Comparison of ENCODE assay signal across 8 cellular contexts in the genomic region with DNA sequence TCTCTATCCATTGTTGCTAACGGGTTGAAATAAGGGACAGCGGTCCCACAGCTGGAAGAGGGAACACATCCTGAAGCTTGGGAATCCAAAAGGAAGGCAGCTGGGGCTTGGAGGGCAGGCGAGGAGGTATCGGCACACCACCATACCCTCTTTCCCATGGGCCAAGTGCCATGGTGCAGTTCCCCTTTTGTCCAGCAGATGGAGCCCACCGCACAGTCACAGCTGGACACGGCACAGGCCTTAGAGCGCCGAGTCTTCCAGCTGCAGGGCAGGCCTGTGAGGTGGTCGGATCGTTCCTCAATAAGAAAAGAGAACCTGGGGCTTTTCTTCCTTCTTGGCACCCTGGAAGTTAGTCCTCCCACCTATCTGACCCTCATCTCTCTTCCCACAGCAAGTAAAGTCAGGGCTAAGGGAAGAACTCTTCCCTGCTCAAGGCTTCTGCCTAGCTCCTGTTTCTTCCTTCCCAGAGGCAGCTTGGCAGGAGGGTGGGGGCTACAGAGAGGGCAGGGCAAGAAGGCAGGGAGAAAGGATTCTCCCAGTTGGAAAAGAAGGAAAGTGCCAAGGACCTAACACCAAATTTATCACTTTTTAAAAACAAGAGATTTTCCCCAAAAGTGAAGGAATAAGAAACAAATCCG. TPM values are rescaled to one million over a fixed set of nuclear protein-coding genes. Genes with fewer than 3 reads are reported as not detected.
DNase-seq lines count a peak whose midpoint lies in the region; ATAC-seq and TF ChIP-seq lines count a peak whose summit lies in the region.

No MANE protein-coding gene starts in this region.

- TF ChIP-seq POLR2A in upper lobe of left lung (IDR thresholded peaks at IDR 0.05): no peak

- peak; percentile 71 for DNase-seq in EH (ENCODE audit: low read depth)
- peak; percentile 37 to 76 for DNase-seq in HL-60 (ENCODE audit: low read depth in 1 of 2, low spot score in 1 of 2)
- no peak for DNase-seq in RWPE2 (ENCODE audit: low spot score)
- peak; percentile 75 for DNase-seq in activated gamma-delta T cell treated with anti-CD3 and anti-CD28 coated beads, Interleukin-2, amount 50 U/mL, for 16 hours (ENCODE audit: low read depth)
- DNase-seq in glutamatergic neuron: peak; percentile 92
- DNase-seq in pons (ENCODE audit: low spot score): peak; percentile 73
- DNase-seq in upper lobe of left lung: peak; percentile 43 to 78

- peak; percentile 99 for TF ChIP-seq CTCF in HL-60 (IDR thresholded peaks at IDR 0.05; ENCODE audit: insufficient read depth, low read length)
- peak; percentile 95 for TF ChIP-seq CTCF in RWPE2 (IDR thresholded peaks at IDR 0.05; ENCODE audit: poor library complexity, severe bottlenecking)
- peak; percentile 100 for TF ChIP-seq CTCF in glutamatergic neuron (IDR thresholded peaks at IDR 0.05; ENCODE audit: partially characterized antibody, unreplicated experiment)
- TF ChIP-seq CTCF in upper lobe of left lung (IDR thresholded peaks at IDR 0.05): peak; percentile 95 to 100 (median 98)

- H3K4me1 ChIP-seq in RWPE2 (ENCODE audit: insufficient read depth, poor library complexity, severe bottlenecking): no peaks in the 10 kb centered on the region
- H3K4me1 ChIP-seq in upper lobe of left lung: peaks cover 0 to 5% (median 1%) of the 10 kb centered on the region in 4 donors

- H3K27ac ChIP-seq in HL-60 (replicated peaks) (no peak overlapping the region), RWPE2 (ENCODE audit: poor library complexity, severe bottlenecking) (no peak overlapping the region), upper lobe of left lung (no peak overlapping the region)

- TF ChIP-seq EP300 in upper lobe of left lung (IDR thresholded peaks at IDR 0.05): no peak

- H3K9me3 Mint-ChIP-seq in glutamatergic neuron (ENCODE audit: unreplicated experiment): peaks cover 10% of the 10 kb centered on the region

- peaks cover 32% of the 10 kb centered on the region for H3K4me1 Mint-ChIP-seq in glutamatergic neuron (ENCODE audit: low read depth, unreplicated experiment)

- H3K36me3 Mint-ChIP-seq in glutamatergic neuron (ENCODE audit: unreplicated experiment): peaks cover 9% of the 10 kb centered on the region

- H3K27me3 Mint-ChIP-seq in glutamatergic neuron (ENCODE audit: unreplicated experiment): peaks cover 13% of the 10 kb centered on the region

- H3K27ac Mint-ChIP-seq in glutamatergic neuron (ENCODE audit: unreplicated experiment): no peak overlapping the region

- H3K9me3 ChIP-seq in RWPE2 (ENCODE audit: severe bottlenecking) (no peaks in the 10 kb centered on the region), upper lobe of left lung (no peaks in the 10 kb centered on the region)

- H3K27me3 ChIP-seq in HL-60 (ENCODE audit: insufficient read depth, poor library complexity, severe bottlenecking) (peaks cover 2% of the 10 kb centered on the region), RWPE2 (ENCODE audit: insufficient read depth, poor library complexity, severe bottlenecking) (peaks cover 4% of the 10 kb centered on the region), upper lobe of left lung (no peaks in the 10 kb centered on the region)

- 13 to 16% methylated on average over 7 to 11 of the region's 11 CpGs for WGBS in upper lobe of left lung, 2 donors

- H3K4me3 ChIP-seq in HL-60 (replicated peaks; ENCODE audit: insufficient read depth, low read length) (no peak overlapping the region), RWPE2 (ENCODE audit: severe bottlenecking) (no peak overlapping the region), upper lobe of left lung (no peak overlapping the region)

- peak; percentile 98 for ATAC-seq in GM21390 (IDR thresholded peaks at IDR 0.05; ENCODE audit: unreplicated experiment)
- peak; percentile 93 for ATAC-seq in RWPE2 (ENCODE audit: low read depth)
- peak; percentile 93 to 97 for ATAC-seq in upper lobe of left lung (ENCODE audit: low FRiP score in 2 of 2)

- H3K36me3 ChIP-seq in RWPE2 (ENCODE audit: low read depth): no peaks in the 10 kb centered on the region
- H3K36me3 ChIP-seq in upper lobe of left lung: no peaks in the 10 kb centered on the region

- H3K4me3 Mint-ChIP-seq in glutamatergic neuron (ENCODE audit: unreplicated experiment): no peak overlapping the region

RNA-seq across cellular contexts. Expression of a gene that starts 8.6 kb away (rescaled TPM):
- 47.6 TPM for total RNA-seq in glutamatergic neuron (ENCODE audit: unreplicated experiment)
- total RNA-seq in upper lobe of left lung: under 1 TPM in 4 of 6 donors, not detected in 2; 0.22 to 0.89 (median 0.30) TPM

RNA-seq across cellular contexts. Expression of a gene that starts 30.4 kb away (rescaled TPM):
- total RNA-seq in glutamatergic neuron (ENCODE audit: unreplicated experiment) (0.39 TPM), upper lobe of left lung (10 to 100 TPM in 2 of 6 donors, 1 to 10 TPM in 4; 3.8 to 17.8 (median 7.0) TPM)

RNA-seq across cellular contexts. Expression of a gene that starts 54.9 kb away (rescaled TPM):
- total RNA-seq in glutamatergic neuron (ENCODE audit: unreplicated experiment) (not detected), upper lobe of left lung (not detected)

Comparison
In these comparisons a context has a peak if more than half of its experiments do, and no peak if none do; other contexts are left out.
1. RNA of a gene that starts 8.6 kb away (total RNA-seq): 47.6 TPM in glutamatergic neuron (single experiment); 0.22 to 0.89 TPM in upper lobe of left lung; every median in the first group is over 10 times any median in the second.
2. Peak in every context shown above with its lines, with median percentiles within 50 percentile points of each other: ATAC-seq and CTCF ChIP-seq.